ENCODE assay signal across 8 cellular contexts in the genomic region with DNA sequence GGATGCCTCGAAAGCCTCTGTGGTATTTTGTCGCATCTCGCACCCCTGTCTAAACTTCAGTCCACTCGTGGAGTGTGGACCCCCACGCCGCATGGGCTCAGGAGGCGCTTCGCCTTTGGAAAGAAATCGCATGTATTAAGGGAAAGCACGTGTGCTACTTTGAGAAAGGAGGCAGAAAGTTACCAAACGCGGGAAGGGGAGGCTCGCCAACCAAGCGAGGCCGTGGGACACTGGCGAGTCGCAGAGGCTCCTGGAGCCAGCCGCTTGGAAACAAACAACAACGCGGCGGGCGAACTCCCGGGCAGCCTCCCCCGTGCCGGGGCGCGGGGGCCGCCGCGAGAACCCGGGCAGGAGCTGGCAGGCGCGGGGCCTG. TPM values are rescaled to one million over a fixed set of nuclear protein-coding genes. Genes with fewer than 3 reads are reported as not detected.
DNase-seq lines count a peak whose midpoint lies in the region; ATAC-seq and TF ChIP-seq lines count a peak whose summit lies in the region.

No MANE protein-coding gene starts in this region.

- no peaks in the 10 kb centered on the region for H3K36me3 Mint-ChIP-seq in osteocyte (ENCODE audit: unreplicated experiment)

- H3K27ac Mint-ChIP-seq in osteocyte (ENCODE audit: unreplicated experiment), result peak overlapping the region; percentile 84

- H3K27me3 Mint-ChIP-seq in osteocyte (ENCODE audit: unreplicated experiment), result peaks cover 2% of the 10 kb centered on the region

- H3K9me3 Mint-ChIP-seq in osteocyte (ENCODE audit: unreplicated experiment), result peaks cover 12% of the 10 kb centered on the region

- H3K4me3 ChIP-seq in fibroblast of the aortic adventitia (ENCODE audit: low read depth, low read length), result peak overlapping the region; percentile 57

- peak; percentile 20 for ATAC-seq in GM19438 (IDR thresholded peaks at IDR 0.05; ENCODE audit: low read depth, unreplicated experiment)
- no peak for ATAC-seq in GM18867 (IDR thresholded peaks at IDR 0.05; ENCODE audit: unreplicated experiment)

- DNase-seq in SK-N-DZ (ENCODE audit: low spot score) (peak; percentile 38), fibroblast of the aortic adventitia (ENCODE audit: low read depth) (peak; percentile 48), osteocyte (ENCODE audit: extremely low spot score, unreplicated experiment) (no peak), NCI-H510A (lab: John Stamatoyannopoulos, UW) (no peak), A172 (ENCODE audit: low spot score) (no peak), Kasumi-1 (lab: John Stamatoyannopoulos, UW) (no peak)

- H3K4me1 Mint-ChIP-seq in osteocyte (ENCODE audit: unreplicated experiment), result peaks cover 32% of the 10 kb centered on the region

- peak overlapping the region; percentile 81 for H3K4me3 Mint-ChIP-seq in osteocyte (ENCODE audit: unreplicated experiment)

- no peak for TF ChIP-seq CTCF in fibroblast of the aortic adventitia (IDR thresholded peaks at IDR 0.05; ENCODE audit: insufficient read depth, low read length)
- no peak for TF ChIP-seq CTCF in osteocyte (IDR thresholded peaks at IDR 0.05)

RNA-seq across cellular contexts. Expression of a gene that starts 0.5 kb away (rescaled TPM):
- polyA plus RNA-seq in SK-N-DZ (2014; cell fraction: cytosol; rRNA removed), result 10.1 and 11.7 TPM in 2 replicates
- 6.9 and 15.3 TPM in 2 replicates for polyA plus RNA-seq in SK-N-DZ (2014; cell fraction: nucleus; rRNA removed)
- total RNA-seq in fibroblast of the aortic adventitia (ENCODE audit: low replicate concordance), result 9.8 and 12.3 TPM in 2 replicates
- 40.5 and 43.8 TPM in 2 replicates for total RNA-seq in osteocyte
- total RNA-seq in A172 (2014; rRNA removed; shearing (Covaris generic)), result 13.9 and 14.7 TPM in 2 replicates

Comparison
In these comparisons a context has a peak if more than half of its experiments do, and no peak if none do; other contexts are left out.
1. DNase-seq: peak in SK-N-DZ (single experiment) and fibroblast of the aortic adventitia (single experiment); none in osteocyte (single experiment), NCI-H510A (single experiment), A172 (single experiment) and Kasumi-1 (0 of 2).